ENCODE assay signal across 17 cellular contexts in the genomic region with DNA sequence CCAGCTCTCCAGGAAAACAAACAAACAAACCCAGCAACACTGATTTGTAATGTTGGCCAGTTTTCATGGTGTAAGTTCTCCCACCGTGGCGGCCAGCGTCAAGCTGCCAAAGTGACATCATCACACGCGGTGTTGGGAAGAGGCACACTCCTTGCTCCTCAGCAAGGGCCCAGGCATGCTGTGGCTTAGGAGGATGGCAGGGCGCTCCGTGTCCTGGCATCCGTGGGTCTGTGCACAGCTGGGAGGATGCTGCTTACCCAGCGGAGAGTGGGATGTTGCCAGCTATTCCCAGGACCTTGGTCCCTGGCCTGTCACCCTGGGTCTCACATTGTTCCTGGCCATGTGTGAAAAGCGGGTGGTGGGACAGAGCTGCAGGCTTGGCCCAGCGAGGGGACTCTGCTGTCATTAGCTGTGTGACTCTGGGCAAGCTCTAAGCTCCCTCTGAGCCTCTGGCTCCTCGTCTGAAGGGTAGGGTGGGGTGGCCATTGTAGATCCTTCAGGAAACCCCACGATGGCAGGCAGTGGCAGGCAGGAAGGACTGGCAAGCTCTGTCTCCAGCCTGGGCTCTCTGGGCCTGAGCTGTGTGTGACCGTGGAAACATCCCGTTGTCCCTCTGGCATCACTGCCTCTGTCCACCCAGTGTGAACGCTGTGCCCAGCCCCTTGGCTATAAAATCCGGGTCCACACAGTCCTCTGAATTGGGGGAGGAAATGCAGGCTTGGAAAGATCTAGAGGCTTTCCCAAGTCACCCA. TPM values are rescaled to one million over a fixed set of nuclear protein-coding genes. Genes with fewer than 3 reads are reported as not detected.
DNase-seq lines count a peak whose midpoint lies in the region; ATAC-seq and TF ChIP-seq lines count a peak whose summit lies in the region.
"Had no signal": no experiment of that assay in that cellular context is flagged by ENCODE, and none has a peak within 500 bp of the region (broad histone marks: within the 10 kb centered on the region; RNA-seq: fewer than 3 reads in every experiment).

No MANE protein-coding gene starts in this region.

- TF ChIP-seq CTCF in adrenal gland (IDR thresholded peaks at IDR 0.05) (no peak), lower lobe of right lung (IDR thresholded peaks at IDR 0.05) (no peak), upper lobe of right lung (IDR thresholded peaks at IDR 0.05) (no peak)

- H3K4me1 ChIP-seq in adrenal gland (replicated peaks in 1 of 2): no peaks in the 10 kb centered on the region
- no peaks in the 10 kb centered on the region for H3K4me1 ChIP-seq in lower lobe of right lung
- no peaks in the 10 kb centered on the region for H3K4me1 ChIP-seq in upper lobe of right lung
- no peaks in the 10 kb centered on the region for H3K4me1 ChIP-seq in SJCRH30

- TF ChIP-seq POLR2A in adrenal gland (IDR thresholded peaks at IDR 0.05): no peak

- intact Hi-C loops in cardiac septum (cut with DNase I): no loop called here
- intact Hi-C loops in left ventricle myocardium superior (cut with micrococcal nuclease): no loop called here
- intact Hi-C loops in adrenal gland (cut with DNase I): no loop called here
- intact Hi-C loops in lower lobe of right lung (cut with DNase I): no loop called here
- intact Hi-C loops in upper lobe of right lung (cut with DNase I): no loop called here

- H3K9me3 ChIP-seq in adrenal gland (replicated peaks in 1 of 3): no peaks in the 10 kb centered on the region
- H3K9me3 ChIP-seq in lower lobe of right lung: no peaks in the 10 kb centered on the region
- no peaks in the 10 kb centered on the region for H3K9me3 ChIP-seq in upper lobe of right lung
- no peaks in the 10 kb centered on the region for H3K9me3 ChIP-seq in SJCRH30 (replicated peaks)

- no peak overlapping the region for H3K4me3 ChIP-seq in adrenal gland
- H3K4me3 ChIP-seq in lower lobe of right lung: no peak overlapping the region
- H3K4me3 ChIP-seq in upper lobe of right lung: no peak overlapping the region
- H3K4me3 ChIP-seq in SJCRH30: no peak overlapping the region
- H3K4me3 ChIP-seq: BLaER1 treated with 17β-estradiol and CSF1 and Interleukin-3, amounts not matched to agents 10 nM and 100 nM; neural progenitor cell; SK-N-MC had no signal

- no peak for ATAC-seq in left ventricle myocardium superior
- ATAC-seq in lower lobe of right lung: no peak
- ATAC-seq in upper lobe of right lung: no peak

- DNase-seq in cardiac septum (ENCODE audit: low spot score): peak; percentile 73
- no peak for DNase-seq in left ventricle myocardium superior
- peak in 4 of 7 donors; percentile 2 to 20 (median 4) for DNase-seq in adrenal gland
- DNase-seq in lower lobe of right lung: peak; percentile 35
- peak; percentile 38 for DNase-seq in upper lobe of right lung
- no peak for DNase-seq in AML-193 (lab: John Stamatoyannopoulos, UW)
- DNase-seq in DMS153 (lab: John Stamatoyannopoulos, UW): no peak
- no peak for DNase-seq in SJCRH30
- DNase-seq: activated CD4-positive, alpha-beta T cell treated with anti-CD3 and anti-CD28 coated beads, Interleukin-2, amount 50 U/mL, for 4 hours; IMR-90; MV-4-11; NCI-H526 treated with DMSO at 0.1 percent for 48 hours had no signal

- H3K36me3 ChIP-seq in adrenal gland (replicated peaks in 1 of 2): no peaks in the 10 kb centered on the region
- no peaks in the 10 kb centered on the region for H3K36me3 ChIP-seq in lower lobe of right lung
- H3K36me3 ChIP-seq in upper lobe of right lung: no peaks in the 10 kb centered on the region
- H3K36me3 ChIP-seq in SJCRH30: no peaks in the 10 kb centered on the region
- H3K36me3 ChIP-seq: BLaER1 treated with 17β-estradiol and CSF1 and Interleukin-3, amounts not matched to agents 10 nM and 100 nM; neural progenitor cell had no signal

- H3K27ac ChIP-seq in adrenal gland: no peak overlapping the region
- no peak overlapping the region for H3K27ac ChIP-seq in lower lobe of right lung
- no peak overlapping the region for H3K27ac ChIP-seq in upper lobe of right lung
- H3K27ac ChIP-seq in SJCRH30: no peak overlapping the region
- H3K27ac ChIP-seq: BLaER1 treated with 17β-estradiol and CSF1 and Interleukin-3, amounts not matched to agents 10 nM and 100 nM; neural progenitor cell; SK-N-MC had no signal

- 75 to 89% (median 80%) methylated on average over 11 to 17 of the region's 17 CpGs for WGBS in adrenal gland, 4 donors

- H3K27me3 ChIP-seq in adrenal gland: no peaks in the 10 kb centered on the region
- H3K27me3 ChIP-seq in lower lobe of right lung (ENCODE audit: low read depth): no peaks in the 10 kb centered on the region
- no peaks in the 10 kb centered on the region for H3K27me3 ChIP-seq in upper lobe of right lung
- H3K27me3 ChIP-seq in SJCRH30: peaks cover 6% of the 10 kb centered on the region; the same call in 1 of the 2 replicates
- H3K27me3 ChIP-seq: BLaER1 treated with 17β-estradiol and CSF1 and Interleukin-3, amounts not matched to agents 10 nM and 100 nM; neural progenitor cell had no signal

RNA-seq across cellular contexts. Expression of gene PSAPL1, which starts 10.8 kb away (rescaled TPM):
- total RNA-seq in cardiac septum (not detected), left ventricle myocardium superior (not detected), adrenal gland (not detected), lower lobe of right lung (not detected), upper lobe of right lung (0.14 TPM)
- under 1 TPM in 2 of 3 donors, not detected in 1; 0.03 to 0.08 TPM for polyA plus RNA-seq in adrenal gland
- not detected in 2 replicates for total RNA-seq in SJCRH30 (2014; rRNA removed; shearing (Covaris generic))
- total RNA-seq: glomerular endothelial cell, IMR-90, OCI-LY7 had no signal
- polyA plus RNA-seq: IMR-90 had no signal

Comparison
In these comparisons a context has a peak if more than half of its experiments do, and no peak if none do; other contexts are left out.
1. DNase-seq: peak in cardiac septum (single experiment), adrenal gland (4 of 7), lower lobe of right lung (single experiment) and upper lobe of right lung (single experiment); none in left ventricle myocardium superior (single experiment), AML-193 (0 of 2), DMS153 (single experiment) and SJCRH30 (0 of 2).